2 cellular contexts compared by ENCODE assay signal in genomic region chr6:151391471-151392428, GRCh38.
A peak's percentile ranks its signal among the peaks of the same experiment; 100 is the strongest.
TF ChIP-seq lines count a peak whose summit lies in the region.

A gene with protein sequence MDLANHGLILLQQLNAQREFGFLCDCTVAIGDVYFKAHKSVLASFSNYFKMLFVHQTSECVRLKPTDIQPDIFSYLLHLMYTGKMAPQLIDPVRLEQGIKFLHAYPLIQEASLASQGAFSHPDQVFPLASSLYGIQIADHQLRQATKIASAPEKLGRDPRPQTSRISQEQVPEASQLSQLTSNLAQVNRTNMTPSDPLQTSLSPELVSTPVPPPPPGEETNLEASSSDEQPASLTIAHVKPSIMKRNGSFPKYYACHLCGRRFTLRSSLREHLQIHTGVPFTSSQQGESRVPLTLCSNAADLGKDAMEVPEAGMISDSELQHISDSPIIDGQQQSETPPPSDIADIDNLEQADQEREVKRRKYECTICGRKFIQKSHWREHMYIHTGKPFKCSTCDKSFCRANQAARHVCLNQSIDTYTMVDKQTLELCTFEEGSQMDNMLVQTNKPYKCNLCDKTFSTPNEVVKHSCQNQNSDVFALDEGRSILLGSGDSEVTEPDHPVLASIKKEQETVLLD (minus strand): TSS chr6:151391559. CDS start chr6:151373637, 17,922 bp downstream.

TF ChIP-seq in HCT116, 20 proteins besides CTCF, POLR2A, EP300 and RAD21:
- TF ChIP-seq ZFX (IDR thresholded peaks at IDR 0.05) (no peak), EGR1 (IDR thresholded peaks at IDR 0.05; ENCODE audit: low read depth) (no peak), ZNF274 (IDR thresholded peaks at IDR 0.05; ENCODE audit: low read depth, low read length) (no peak), REST (IDR thresholded peaks at IDR 0.05; ENCODE audit: low read depth) (no peak), CBX3 (IDR thresholded peaks at IDR 0.05; ENCODE audit: low read depth) (no peak), SP1 (IDR thresholded peaks at IDR 0.05; ENCODE audit: low read depth) (no peak), TCF7L2 (IDR thresholded peaks at IDR 0.05; ENCODE audit: borderline replicate concordance, extremely low read depth, insufficient read depth, insufficient read length) (no peak), SRF (IDR thresholded peaks at IDR 0.05; ENCODE audit: low read depth) (no peak), ELF1 (IDR thresholded peaks at IDR 0.05; ENCODE audit: borderline replicate concordance, low read depth) (no peak), EZH2 (IDR thresholded peaks at IDR 0.05) (no peak), CEBPB (IDR thresholded peaks at IDR 0.05; ENCODE audit: low read depth) (no peak), FOSL1 (IDR thresholded peaks at IDR 0.05; ENCODE audit: low read depth) (no peak), JUND (IDR thresholded peaks at IDR 0.05) (no peak; the same call in 1 of the 2 replicates), SIN3A (IDR thresholded peaks at IDR 0.05; ENCODE audit: low read depth) (no peak; the same call in none of the 2 replicates), YY1 (IDR thresholded peaks at IDR 0.05; ENCODE audit: extremely low read depth, insufficient replicate concordance, low read depth, low read length) (peak; percentile 7), EZH2phosphoT487 (IDR thresholded peaks at IDR 0.05; ENCODE audit: borderline replicate concordance) (no peak), POLR2AphosphoS5 (IDR thresholded peaks at IDR 0.05; ENCODE audit: low read depth, low read length) (peak; percentile 38; the same call in 1 of the 2 replicates)
- TF ChIP-seq, protein P1, sequence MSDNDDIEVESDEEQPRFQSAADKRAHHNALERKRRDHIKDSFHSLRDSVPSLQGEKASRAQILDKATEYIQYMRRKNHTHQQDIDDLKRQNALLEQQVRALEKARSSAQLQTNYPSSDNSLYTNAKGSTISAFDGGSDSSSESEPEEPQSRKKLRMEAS (IDR thresholded peaks at IDR 0.05): peak; percentile 53; the same call in 1 of the 2 replicates
- TF ChIP-seq, protein P2, sequence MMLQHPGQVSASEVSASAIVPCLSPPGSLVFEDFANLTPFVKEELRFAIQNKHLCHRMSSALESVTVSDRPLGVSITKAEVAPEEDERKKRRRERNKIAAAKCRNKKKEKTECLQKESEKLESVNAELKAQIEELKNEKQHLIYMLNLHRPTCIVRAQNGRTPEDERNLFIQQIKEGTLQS (IDR thresholded peaks at IDR 0.05): no peak
- TF ChIP-seq, protein P3, sequence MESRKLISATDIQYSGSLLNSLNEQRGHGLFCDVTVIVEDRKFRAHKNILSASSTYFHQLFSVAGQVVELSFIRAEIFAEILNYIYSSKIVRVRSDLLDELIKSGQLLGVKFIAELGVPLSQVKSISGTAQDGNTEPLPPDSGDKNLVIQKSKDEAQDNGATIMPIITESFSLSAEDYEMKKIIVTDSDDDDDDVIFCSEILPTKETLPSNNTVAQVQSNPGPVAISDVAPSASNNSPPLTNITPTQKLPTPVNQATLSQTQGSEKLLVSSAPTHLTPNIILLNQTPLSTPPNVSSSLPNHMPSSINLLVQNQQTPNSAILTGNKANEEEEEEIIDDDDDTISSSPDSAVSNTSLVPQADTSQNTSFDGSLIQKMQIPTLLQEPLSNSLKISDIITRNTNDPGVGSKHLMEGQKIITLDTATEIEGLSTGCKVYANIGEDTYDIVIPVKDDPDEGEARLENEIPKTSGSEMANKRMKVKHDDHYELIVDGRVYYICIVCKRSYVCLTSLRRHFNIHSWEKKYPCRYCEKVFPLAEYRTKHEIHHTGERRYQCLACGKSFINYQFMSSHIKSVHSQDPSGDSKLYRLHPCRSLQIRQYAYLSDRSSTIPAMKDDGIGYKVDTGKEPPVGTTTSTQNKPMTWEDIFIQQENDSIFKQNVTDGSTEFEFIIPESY (IDR thresholded peaks at IDR 0.05; ENCODE audit: extremely low read depth, insufficient replicate concordance, low read length): no peak

TF ChIP-seq in K562, 482 proteins besides CTCF, POLR2A, EP300 and RAD21 (continues in another document):
- peak in 1 of 3 experiments; percentile 20 for TF ChIP-seq YY1 (IDR thresholded peaks at IDR 0.05; ENCODE audit: borderline replicate concordance in 1 of 3, control insufficient read depth in 1 of 3, extremely low read depth in 1 of 3, insufficient read depth in 3 of 3, insufficient read length in 1 of 3, insufficient replicate concordance in 2 of 3, low read depth in 1 of 3, low read length in 2 of 3)
- TF ChIP-seq RBBP5 (IDR thresholded peaks at IDR 0.05; ENCODE audit: borderline replicate concordance, insufficient read depth, low read length, poor library complexity, severe bottlenecking): peak; percentile 11
- peak; percentile 45; the same call in 1 of the 2 replicates for TF ChIP-seq NFE2 (IDR thresholded peaks at IDR 0.05; ENCODE audit: low read depth)
- peak; percentile 46 to 69 for TF ChIP-seq MNT (conservative IDR thresholded peaks at IDR 0.05)
- peak; percentile 43; the same call in 1 of the 2 replicates for TF ChIP-seq CGGBP1 (CRISPR knock-in tag; IDR thresholded peaks at IDR 0.05)
- peak; percentile 86 for TF ChIP-seq ZNF644 (tag; IDR thresholded peaks at IDR 0.05; ENCODE audit: low read depth)
- TF ChIP-seq CXXC5 (CRISPR knock-in tag; IDR thresholded peaks at IDR 0.05): peak; percentile 63
- no peak for TF ChIP-seq JUND (IDR thresholded peaks at IDR 0.05; ENCODE audit: borderline replicate concordance, low read depth, low read length)
- TF ChIP-seq JUND (tag; IDR thresholded peaks at IDR 0.05; ENCODE audit: borderline replicate concordance, low read depth, low read length): no peak
- peak; percentile 10 for TF ChIP-seq TBP (optimal IDR thresholded peaks at IDR 0.05; ENCODE audit: low read depth, low read length)
- 0 out of 2 replicates have a peak, but pooled peaks have one; percentile 20 for TF ChIP-seq SMARCE1 (IDR thresholded peaks at IDR 0.05)
- TF ChIP-seq CBX3 (IDR thresholded peaks at IDR 0.05; ENCODE audit: borderline replicate concordance in 1 of 2, low read length in 2 of 2): 0 out of 3 replicates have a peak, but pooled peaks of 1 of the 2 experiments have one; percentile 0
- TF ChIP-seq GATA2 (CRISPR knock-in tag; IDR thresholded peaks at IDR 0.05): 0 out of 2 replicates have a peak, but pooled peaks have one; percentile 13
- TF ChIP-seq FOXA3 (CRISPR knock-in tag; conservative IDR thresholded peaks at IDR 0.05 in 1 of 2, IDR thresholded peaks at IDR 0.05 in 1 of 2): peak; percentile 63 to 96
- TF ChIP-seq, protein P4, sequence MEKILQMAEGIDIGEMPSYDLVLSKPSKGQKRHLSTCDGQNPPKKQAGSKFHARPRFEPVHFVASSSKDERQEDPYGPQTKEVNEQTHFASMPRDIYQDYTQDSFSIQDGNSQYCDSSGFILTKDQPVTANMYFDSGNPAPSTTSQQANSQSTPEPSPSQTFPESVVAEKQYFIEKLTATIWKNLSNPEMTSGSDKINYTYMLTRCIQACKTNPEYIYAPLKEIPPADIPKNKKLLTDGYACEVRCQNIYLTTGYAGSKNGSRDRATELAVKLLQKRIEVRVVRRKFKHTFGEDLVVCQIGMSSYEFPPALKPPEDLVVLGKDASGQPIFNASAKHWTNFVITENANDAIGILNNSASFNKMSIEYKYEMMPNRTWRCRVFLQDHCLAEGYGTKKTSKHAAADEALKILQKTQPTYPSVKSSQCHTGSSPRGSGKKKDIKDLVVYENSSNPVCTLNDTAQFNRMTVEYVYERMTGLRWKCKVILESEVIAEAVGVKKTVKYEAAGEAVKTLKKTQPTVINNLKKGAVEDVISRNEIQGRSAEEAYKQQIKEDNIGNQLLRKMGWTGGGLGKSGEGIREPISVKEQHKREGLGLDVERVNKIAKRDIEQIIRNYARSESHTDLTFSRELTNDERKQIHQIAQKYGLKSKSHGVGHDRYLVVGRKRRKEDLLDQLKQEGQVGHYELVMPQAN (IDR thresholded peaks at IDR 0.05; ENCODE audit: borderline replicate concordance): peak; percentile 70
- TF ChIP-seq RREB1 (CRISPR knock-in tag; IDR thresholded peaks at IDR 0.05): peak; percentile 55; the same call in 1 of the 2 replicates
- peak; percentile 42 for TF ChIP-seq FIP1L1 (IDR thresholded peaks at IDR 0.05; ENCODE audit: low read depth, low read length, poor library complexity, severe bottlenecking)
- TF ChIP-seq MYC (IDR thresholded peaks at IDR 0.05; ENCODE audit: low read depth, low read length): peak; percentile 53; the same call in 1 of the 2 replicates
- TF ChIP-seq MYC (CRISPR knock-in tag; IDR thresholded peaks at IDR 0.05; ENCODE audit: borderline replicate concordance, low read depth): no peak
- no peak for TF ChIP-seq MAFG (tag; conservative IDR thresholded peaks at IDR 0.05)
- no peak for TF ChIP-seq CBX2 (IDR thresholded peaks at IDR 0.05; ENCODE audit: insufficient read depth, low read length, poor library complexity, severe bottlenecking)
- TF ChIP-seq E2F6 (IDR thresholded peaks at IDR 0.05; ENCODE audit: borderline replicate concordance in 1 of 2, extremely low read depth in 1 of 2, insufficient read depth in 1 of 2, insufficient read length in 1 of 2, low read depth in 1 of 2, low read length in 1 of 2, poor library complexity in 1 of 2, severe bottlenecking in 1 of 2): peak; percentile 45 to 93
- peak in 1 of 2 experiments; percentile 62; a peak in 1 of 4 replicates for TF ChIP-seq MAZ (CRISPR knock-in tag; conservative IDR thresholded peaks at IDR 0.05 in 1 of 2, IDR thresholded peaks at IDR 0.05 in 1 of 2)
- TF ChIP-seq ZBTB7A (IDR thresholded peaks at IDR 0.05; ENCODE audit: borderline replicate concordance, control insufficient read depth, low read depth, low read length): peak; percentile 42; the same call in 1 of the 2 replicates
- TF ChIP-seq RB1 (IDR thresholded peaks at IDR 0.05; ENCODE audit: low read depth): no peak; the same call in none of the 2 replicates
- no peak for TF ChIP-seq POU5F1 (IDR thresholded peaks at IDR 0.05; ENCODE audit: borderline replicate concordance, low read depth, low read length, partially characterized antibody)
- TF ChIP-seq MITF (IDR thresholded peaks at IDR 0.05): peak; percentile 18; the same call in 1 of the 2 replicates
- TF ChIP-seq THRAP3 (IDR thresholded peaks at IDR 0.05; ENCODE audit: borderline replicate concordance): 0 out of 2 replicates have a peak, but pooled peaks have one; percentile 69
- TF ChIP-seq ZBTB17 (CRISPR knock-in tag; IDR thresholded peaks at IDR 0.05): 0 out of 2 replicates have a peak, but pooled peaks have one; percentile 3
- peak; percentile 53; the same call in 1 of the 2 replicates for TF ChIP-seq TOE1 (IDR thresholded peaks at IDR 0.05; ENCODE audit: borderline replicate concordance)
- no peak for TF ChIP-seq TOE1 (CRISPR knock-in tag; IDR thresholded peaks at IDR 0.05; ENCODE audit: borderline replicate concordance, low read depth)
